ENCODE assay signal across 11 cellular contexts in the genomic region with DNA sequence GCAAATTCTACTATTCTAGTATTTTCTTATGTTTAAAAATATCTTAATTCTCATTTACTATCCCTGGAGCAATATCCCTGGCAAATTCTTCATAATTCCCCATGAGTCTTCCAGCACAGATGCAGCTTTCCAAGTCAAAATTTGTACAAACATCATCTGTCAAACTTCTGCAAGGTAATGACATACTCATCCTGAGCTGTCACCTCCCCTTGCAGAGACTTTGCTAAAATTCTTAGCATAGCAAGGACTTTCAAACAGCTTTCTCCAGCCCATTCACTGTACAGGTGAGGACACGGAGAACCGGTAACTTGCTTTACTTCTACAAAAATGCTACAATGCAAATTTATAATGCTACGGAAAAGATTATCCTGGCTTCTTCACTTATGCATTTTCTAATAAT.
"Had no signal": no experiment of that assay in that cellular context is flagged by ENCODE, and none has a peak within 500 bp of the region (broad histone marks: within the 10 kb centered on the region; RNA-seq: fewer than 3 reads in every experiment).

No MANE protein-coding gene starts in this region.

- H3K9me3 Mint-ChIP-seq: activated T-helper 1 cell treated with anti-CD3 and anti-CD28 coated beads, Interleukin-12 subunit alpha, Interleukin-12 subunit beta, Interleukin-2, Interleukin-4 antibody, amounts not matched to agents 30 ng/mL and 10 ng/mL and 1 ng/mL, durations not matched to agents 14 hours and 24 hours and 36 hours; naive thymus-derived CD8-positive, alpha-beta T cell had no signal

- H3K36me3 ChIP-seq: left lung, neutrophil, upper lobe of right lung had no signal

- H3K27ac Mint-ChIP-seq: activated T-helper 1 cell treated with anti-CD3 and anti-CD28 coated beads, Interleukin-12 subunit alpha, Interleukin-12 subunit beta, Interleukin-2, Interleukin-4 antibody, amounts not matched to agents 30 ng/mL and 10 ng/mL and 1 ng/mL, durations not matched to agents 14 hours and 24 hours and 36 hours had no signal

- H3K27me3 ChIP-seq: left lung, neutrophil, upper lobe of right lung had no signal

- H3K4me3 ChIP-seq: left lung, upper lobe of right lung had no signal

- H3K9me3 ChIP-seq: left lung, neutrophil, upper lobe of right lung had no signal

- H3K27ac ChIP-seq: left lung, neutrophil, upper lobe of right lung had no signal

- ATAC-seq: naive thymus-derived CD8-positive, alpha-beta T cell had no signal

- DNase-seq: left lung; naive thymus-derived CD8-positive, alpha-beta T cell; retina; stimulated activated CD4-positive, alpha-beta T cell treated with anti-CD3 and anti-CD28 coated beads, Interleukin-15, amount 100 ng/mL, for 24 hours; stimulated activated CD4-positive, alpha-beta T cell treated with anti-CD3 and anti-CD28 coated beads, Interleukin-4, amount 100 ng/mL, for 1 hour; stimulated activated naive CD4-positive, alpha-beta T cell; SW 1271; upper lobe of right lung had no signal

- H3K4me3 Mint-ChIP-seq: activated T-helper 1 cell treated with anti-CD3 and anti-CD28 coated beads, Interleukin-12 subunit alpha, Interleukin-12 subunit beta, Interleukin-2, Interleukin-4 antibody, amounts not matched to agents 30 ng/mL and 10 ng/mL and 1 ng/mL, durations not matched to agents 14 hours and 24 hours and 36 hours; naive thymus-derived CD8-positive, alpha-beta T cell had no signal

- FAIRE-seq: TTC549 had no signal
